18 cellular contexts compared by ENCODE assay signal in the genomic region with DNA sequence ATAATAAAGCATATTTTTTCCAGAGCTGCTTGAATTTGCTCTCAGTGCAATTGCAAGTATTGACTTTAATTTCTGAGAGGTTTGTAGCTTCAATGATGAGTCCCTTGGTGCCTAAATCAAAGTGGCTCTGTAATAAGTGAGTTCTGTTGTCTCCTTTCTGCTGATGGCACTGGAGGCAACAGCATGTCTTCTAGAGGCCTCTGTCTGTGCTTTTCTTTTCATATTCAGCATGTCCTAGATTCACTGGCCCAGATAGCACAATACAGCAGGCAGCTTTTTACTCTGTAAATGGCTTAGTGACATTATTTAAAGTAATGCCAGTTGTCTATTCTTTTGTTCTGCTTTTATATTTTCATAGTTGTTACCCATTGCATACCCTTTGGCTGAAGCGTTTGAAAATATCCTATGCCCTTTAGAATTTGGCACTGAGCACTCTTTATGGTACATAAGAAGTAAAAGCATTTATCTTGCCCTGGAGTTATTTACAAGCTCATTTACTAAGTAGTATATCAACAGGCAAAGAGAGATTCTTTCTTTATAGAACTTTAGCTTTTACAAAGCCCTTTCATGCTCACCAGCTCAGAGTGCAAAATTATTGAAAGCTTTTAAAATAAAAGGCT.
"Had no signal": no experiment of that assay in that cellular context is flagged by ENCODE, and none has a peak within 500 bp of the region (broad histone marks: within the 10 kb centered on the region; RNA-seq: fewer than 3 reads in every experiment).

No MANE protein-coding gene starts in this region.

- H3K27ac ChIP-seq: cardiac muscle cell, lower lobe of right lung, prostate gland, VCaP had no signal

- H3K36me3 ChIP-seq: cardiac muscle cell, lower lobe of right lung, prostate gland, tibial nerve had no signal

- H3K4me3 ChIP-seq: cardiac muscle cell, lower lobe of right lung, prostate gland, tibial nerve had no signal

- H3K4me1 ChIP-seq: lower lobe of right lung, prostate gland had no signal

- DNase-seq: activated CD4-positive, alpha-beta T cell treated with anti-CD3 and anti-CD28 coated beads for 1 hour; activated CD4-positive, alpha-beta T cell treated with anti-CD3 and anti-CD28 coated beads, Interleukin-2, amount 50 U/mL, for 48 hours; activated gamma-delta T cell; amniotic stem cell; erythroblast; hypothalamus; lower lobe of right lung; nephron progenitor cell; right cardiac atrium; stimulated activated CD4-positive, alpha-beta T cell treated with anti-CD3 and anti-CD28 coated beads, Interleukin-2, amount 100 ng/mL, for 48 hours; T-helper 2 cell had no signal

- H3K9me3 Mint-ChIP-seq: mesothelial cell of epicardium; nephron progenitor cell; stimulated activated naive CD8-positive, alpha-beta T cell treated with anti-CD3 and anti-CD28 coated beads, Interleukin-15, Interleukin-2, amounts not matched to agents 100 ng/mL and 50 ng/mL, for 24 hours had no signal

- H3K27ac Mint-ChIP-seq: activated naive CD8-positive, alpha-beta T cell; mesothelial cell of epicardium; nephron progenitor cell; stimulated activated naive CD8-positive, alpha-beta T cell treated with anti-CD3 and anti-CD28 coated beads, Interleukin-15, Interleukin-2, amounts not matched to agents 100 ng/mL and 50 ng/mL, for 24 hours had no signal

- ATAC-seq: lower lobe of right lung, right cardiac atrium had no signal

- H3K4me3 Mint-ChIP-seq: activated naive CD8-positive, alpha-beta T cell; mesothelial cell of epicardium; nephron progenitor cell; stimulated activated naive CD8-positive, alpha-beta T cell treated with anti-CD3 and anti-CD28 coated beads, Interleukin-15, Interleukin-2, amounts not matched to agents 100 ng/mL and 50 ng/mL, for 24 hours had no signal

- H3K4me1 Mint-ChIP-seq: nephron progenitor cell had no signal

- H3K27me3 ChIP-seq: cardiac muscle cell, tibial nerve had no signal

- H3K9me3 ChIP-seq: lower lobe of right lung, prostate gland, tibial nerve had no signal

- H3K36me3 Mint-ChIP-seq: activated naive CD8-positive, alpha-beta T cell; mesothelial cell of epicardium had no signal
